Comparison of ENCODE assay signal across 14 cellular contexts in the genomic region with DNA sequence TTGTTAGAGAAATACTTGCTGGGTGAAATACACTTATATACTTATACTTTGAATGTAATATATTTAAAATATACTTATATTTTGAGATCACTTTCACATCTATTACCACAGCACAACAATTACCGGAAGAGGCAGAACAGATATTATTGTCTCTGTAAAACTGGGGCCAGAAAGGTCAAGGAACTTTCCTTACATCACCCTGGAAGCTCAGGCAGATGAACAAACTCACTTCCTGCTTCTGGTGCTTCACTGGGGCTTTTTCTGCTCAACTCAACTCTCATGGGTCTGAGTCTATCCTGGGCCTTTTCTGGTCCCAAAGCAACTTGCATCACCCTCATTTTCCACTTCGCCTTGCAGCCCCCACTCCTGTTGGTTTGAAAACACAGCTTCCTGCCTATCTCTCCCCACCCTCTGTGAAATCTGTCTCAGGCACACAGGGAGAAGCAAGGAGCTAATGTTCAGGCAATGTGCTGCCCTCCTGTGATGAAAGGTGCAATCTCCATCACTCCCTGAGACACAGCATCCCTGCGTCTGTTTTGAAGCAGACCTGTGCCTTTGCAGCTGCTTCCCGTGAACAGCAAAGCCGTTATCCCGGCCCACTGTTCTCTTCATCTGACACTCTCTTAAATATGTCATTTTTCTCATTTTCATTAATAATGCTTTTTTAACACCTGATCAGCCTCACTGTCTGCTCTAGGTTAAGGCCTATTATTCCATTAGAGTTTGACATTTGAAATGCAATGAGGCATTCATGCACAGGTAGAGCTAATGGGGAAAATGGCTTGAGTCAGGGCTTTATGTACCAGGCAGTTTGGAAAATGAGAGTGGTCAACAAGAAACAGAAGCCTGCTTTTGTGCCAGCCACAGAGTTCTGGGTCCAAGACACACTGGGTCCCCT.
DNase-seq lines count a peak whose midpoint lies in the region; ATAC-seq and TF ChIP-seq lines count a peak whose summit lies in the region.
"Had no signal": no experiment of that assay in that cellular context is flagged by ENCODE, and none has a peak within 500 bp of the region (broad histone marks: within the 10 kb centered on the region; RNA-seq: fewer than 3 reads in every experiment).

No MANE protein-coding gene starts in this region.

- WGBS in body of pancreas, 2 donors = 65 to 66% methylated on average over 6 of the region's 6 CpGs

- H3K27ac ChIP-seq in body of pancreas (no peak overlapping the region), lower lobe of right lung (no peak overlapping the region)
- H3K27ac ChIP-seq: 22Rv1, parathyroid adenoma, tibial nerve had no signal

- no peak overlapping the region for H3K4me3 ChIP-seq in body of pancreas
- no peak overlapping the region for H3K4me3 ChIP-seq in lower lobe of right lung
- H3K4me3 ChIP-seq: tibial nerve had no signal

- no peaks in the 10 kb centered on the region for H3K9me3 ChIP-seq in body of pancreas
- H3K9me3 ChIP-seq in lower lobe of right lung = no peaks in the 10 kb centered on the region
- H3K9me3 ChIP-seq: tibial nerve had no signal

- ATAC-seq in HG03095 (IDR thresholded peaks at IDR 0.05; ENCODE audit: unreplicated experiment) (peak; percentile 45), body of pancreas (peak; percentile 49), lower lobe of right lung (peak in 1 of 2 donors; percentile 73)
- ATAC-seq: effector memory CD8-positive, alpha-beta T cell had no signal

- peaks cover 11% of the 10 kb centered on the region for H3K4me1 ChIP-seq in body of pancreas
- no peaks in the 10 kb centered on the region for H3K4me1 ChIP-seq in lower lobe of right lung
- H3K4me1 ChIP-seq: parathyroid adenoma, tibial nerve had no signal

- TF ChIP-seq CTCF in body of pancreas (IDR thresholded peaks at IDR 0.05) (peak in 4 of 7 experiments; percentile 18 to 41 (median 37)), lower lobe of right lung (IDR thresholded peaks at IDR 0.05) (peak; percentile 9)

- DNase-seq in DMS 273 (lab: John Stamatoyannopoulos, UW; ENCODE audit: unreplicated experiment) (peak; percentile 45), DMS 273 treated with DMSO at 0.1 percent for 48 hours (lab: John Stamatoyannopoulos, UW) (no peak), body of pancreas (peak; percentile 20 to 62 (median 43)), lower lobe of right lung (no peak), OCI-M2 (lab: John Stamatoyannopoulos, UW; ENCODE audit: unreplicated experiment) (no peak), NCI-H524 treated with DMSO at 0.1 percent for 48 hours (lab: John Stamatoyannopoulos, UW) (no peak)
- DNase-seq in effector CD4-positive, alpha-beta T cell = no peak
- DNase-seq: activated CD4-positive, alpha-beta T cell treated with anti-CD3 and anti-CD28 coated beads, Interleukin-2, amount 10 ng/mL, durations not matched to agents 24 days and 14 days; effector memory CD8-positive, alpha-beta T cell; KG1 had no signal

- intact Hi-C loops in body of pancreas (cut with DNase I) (no loop called here), lower lobe of right lung (cut with DNase I) (no loop called here)

- no peaks in the 10 kb centered on the region for H3K27me3 ChIP-seq in body of pancreas
- H3K27me3 ChIP-seq in lower lobe of right lung (ENCODE audit: low read depth) = no peaks in the 10 kb centered on the region
- H3K27me3 ChIP-seq: tibial nerve had no signal

- H3K36me3 ChIP-seq in body of pancreas (replicated peaks in 1 of 2; ENCODE audit: insufficient read depth in 1 of 2, low read depth in 2 of 2) (no peaks in the 10 kb centered on the region), lower lobe of right lung (no peaks in the 10 kb centered on the region)
- H3K36me3 ChIP-seq: tibial nerve had no signal

- no peak for TF ChIP-seq POLR2A in body of pancreas (IDR thresholded peaks at IDR 0.05)

Comparison
In these comparisons a context has a peak if more than half of its experiments do, and no peak if none do; other contexts are left out.
1. DNase-seq: peak in DMS 273 (single experiment) and body of pancreas (4 of 4); none in DMS 273 treated with DMSO at 0.1 percent for 48 hours (single experiment), lower lobe of right lung (single experiment), effector CD4-positive, alpha-beta T cell (single experiment), OCI-M2 (single experiment) and NCI-H524 treated with DMSO at 0.1 percent for 48 hours (single experiment).